ENCODE assay signal across 12 cellular contexts in the genomic region with DNA sequence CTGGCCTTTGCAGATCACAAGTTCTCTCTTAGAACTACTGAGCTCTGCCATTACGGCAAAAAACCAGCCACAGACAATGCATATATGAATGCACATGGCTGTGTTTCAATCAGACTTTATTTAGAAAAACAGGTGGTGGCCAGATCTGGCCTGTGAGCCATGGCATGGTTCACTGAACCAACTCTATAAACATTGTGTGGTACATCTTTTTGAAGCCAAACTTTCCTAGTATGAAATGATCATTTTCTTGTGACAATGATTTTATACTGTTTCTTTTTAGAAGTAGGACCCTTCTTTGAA.
A peak's percentile ranks its signal among the peaks of the same experiment; 100 is the strongest.
DNase-seq lines count a peak whose midpoint lies in the region; ATAC-seq and TF ChIP-seq lines count a peak whose summit lies in the region.
"Had no signal": no experiment of that assay in that cellular context is flagged by ENCODE, and none has a peak within 500 bp of the region (broad histone marks: within the 10 kb centered on the region; RNA-seq: fewer than 3 reads in every experiment).

No MANE protein-coding gene starts in this region.

- peak; percentile 56; the same call in 1 of the 2 replicates for TF ChIP-seq POLR2A in Raji (IDR thresholded peaks at IDR 0.05; ENCODE audit: insufficient read depth, low read depth, low read length)

- no peaks in the 10 kb centered on the region for H3K27me3 Mint-ChIP-seq in stimulated activated naive CD8-positive, alpha-beta T cell treated with anti-CD3 and anti-CD28 coated beads, Interleukin-15, Interleukin-2, amounts not matched to agents 100 ng/mL and 50 ng/mL, for 24 hours
- no peaks in the 10 kb centered on the region for H3K27me3 Mint-ChIP-seq in stimulated activated naive CD8-positive, alpha-beta T cell treated with anti-CD3 and anti-CD28 coated beads, Interleukin-15, amount 100 ng/mL, for 72 hours

- no peaks in the 10 kb centered on the region for H3K9me3 Mint-ChIP-seq in stimulated activated naive CD8-positive, alpha-beta T cell treated with anti-CD3 and anti-CD28 coated beads, Interleukin-15, Interleukin-2, amounts not matched to agents 100 ng/mL and 50 ng/mL, for 24 hours
- H3K9me3 Mint-ChIP-seq in stimulated activated naive CD8-positive, alpha-beta T cell treated with anti-CD3 and anti-CD28 coated beads, Interleukin-15, amount 100 ng/mL, for 72 hours: no peaks in the 10 kb centered on the region

- peak overlapping the region; percentile 48 for H3K4me3 Mint-ChIP-seq in stimulated activated naive CD8-positive, alpha-beta T cell treated with anti-CD3 and anti-CD28 coated beads, Interleukin-15, Interleukin-2, amounts not matched to agents 100 ng/mL and 50 ng/mL, for 24 hours
- no peak overlapping the region for H3K4me3 Mint-ChIP-seq in stimulated activated naive CD8-positive, alpha-beta T cell treated with anti-CD3 and anti-CD28 coated beads, Interleukin-15, amount 100 ng/mL, for 72 hours

- no peaks in the 10 kb centered on the region for H3K36me3 Mint-ChIP-seq in stimulated activated naive CD8-positive, alpha-beta T cell treated with anti-CD3 and anti-CD28 coated beads, Interleukin-15, Interleukin-2, amounts not matched to agents 100 ng/mL and 50 ng/mL, for 24 hours (ENCODE audit: low read depth)

- H3K27ac Mint-ChIP-seq in stimulated activated naive CD8-positive, alpha-beta T cell treated with anti-CD3 and anti-CD28 coated beads, Interleukin-15, Interleukin-2, amounts not matched to agents 100 ng/mL and 50 ng/mL, for 24 hours: no peak overlapping the region
- H3K27ac Mint-ChIP-seq in stimulated activated naive CD8-positive, alpha-beta T cell treated with anti-CD3 and anti-CD28 coated beads, Interleukin-15, amount 100 ng/mL, for 72 hours: no peak overlapping the region

- no peak for DNase-seq in stimulated activated naive CD8-positive, alpha-beta T cell treated with anti-CD3 and anti-CD28 coated beads, Interleukin-15, amount 100 ng/mL, for 72 hours
- DNase-seq in HCEC 1CT (no peak), iPS-NIHi11 (ENCODE audit: low spot score) (no peak), Ammon's horn (ENCODE audit: low spot score) (no peak)
- DNase-seq: activated gamma-delta T cell; kidney glomerular epithelial cell; sigmoid colon; stimulated activated naive CD4-positive, alpha-beta T cell treated with Interleukin-2 at 50 U/mL for 16 hours had no signal

- no peak for ATAC-seq in stimulated activated naive CD8-positive, alpha-beta T cell treated with anti-CD3 and anti-CD28 coated beads, Interleukin-15, amount 100 ng/mL, for 72 hours
- ATAC-seq in HG02642 (IDR thresholded peaks at IDR 0.05; ENCODE audit: poor library complexity, unreplicated experiment) (peak; percentile 43), HG03039 (IDR thresholded peaks at IDR 0.05; ENCODE audit: unreplicated experiment) (no peak)

- peaks cover 61% of the 10 kb centered on the region for H3K4me1 Mint-ChIP-seq in stimulated activated naive CD8-positive, alpha-beta T cell treated with anti-CD3 and anti-CD28 coated beads, Interleukin-15, Interleukin-2, amounts not matched to agents 100 ng/mL and 50 ng/mL, for 24 hours (ENCODE audit: low read depth)
- peaks cover 55% of the 10 kb centered on the region for H3K4me1 Mint-ChIP-seq in stimulated activated naive CD8-positive, alpha-beta T cell treated with anti-CD3 and anti-CD28 coated beads, Interleukin-15, amount 100 ng/mL, for 72 hours
